ENCODE assay signal across 7 cellular contexts in the genomic region with DNA sequence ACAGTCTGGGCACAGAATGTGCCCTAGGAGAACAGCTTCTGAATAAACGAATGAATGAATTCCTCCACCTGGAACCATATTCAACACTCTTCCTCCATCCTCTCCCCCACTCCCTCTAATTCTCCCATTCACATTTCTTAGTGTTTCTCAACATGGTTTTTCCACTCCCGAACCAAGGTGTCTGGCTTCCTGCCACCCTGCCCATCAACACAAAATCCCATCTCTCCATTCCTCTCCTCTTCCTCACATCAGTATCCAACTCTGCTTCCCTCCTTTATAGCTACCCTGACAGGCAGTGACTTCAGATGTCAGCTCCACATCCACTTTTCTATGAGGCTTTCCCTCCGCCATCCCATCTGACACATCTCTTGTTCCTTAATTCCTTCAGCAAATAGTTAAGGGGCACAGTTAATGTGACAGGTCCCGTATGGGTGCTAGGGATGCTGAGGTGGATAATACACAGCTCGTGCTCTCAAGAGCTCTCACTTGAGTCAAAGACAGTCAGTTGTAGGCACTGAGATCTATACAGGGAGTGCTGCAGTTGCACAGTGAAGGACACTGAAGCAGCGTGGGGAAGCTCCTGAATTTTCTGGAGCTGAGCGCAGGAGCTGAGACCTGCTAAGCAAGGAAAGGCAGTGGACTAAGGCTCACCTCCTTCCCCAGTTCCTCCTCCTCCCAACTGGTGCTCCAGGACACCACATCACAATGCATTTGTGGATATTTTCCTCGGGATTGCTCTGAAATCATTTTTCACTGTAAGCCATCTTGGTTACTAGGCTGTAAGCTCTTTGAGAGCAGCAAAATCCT. TPM values are rescaled to one million over a fixed set of nuclear protein-coding genes. Genes with fewer than 3 reads are reported as not detected.
A peak's percentile ranks its signal among the peaks of the same experiment; 100 is the strongest.
DNase-seq lines count a peak whose midpoint lies in the region; ATAC-seq, FAIRE-seq and TF ChIP-seq lines count a peak whose summit lies in the region.
"Had no signal": no experiment of that assay in that cellular context is flagged by ENCODE, and none has a peak within 500 bp of the region (broad histone marks: within the 10 kb centered on the region; RNA-seq: fewer than 3 reads in every experiment).

No MANE protein-coding gene starts in this region.

- H3K4me1 ChIP-seq in esophagus squamous epithelium = peaks cover 65 to 84% (median 71%) of the 10 kb centered on the region in 3 donors
- peaks cover 56 to 99% (median 80%) of the 10 kb centered on the region in 6 donors for H3K4me1 ChIP-seq in spleen

- DNase-seq in LNCaP clone FGC (ENCODE audit: low read depth) (no peak), esophagus squamous epithelium (lab: John Stamatoyannopoulos, UW) (no peak), spleen (no peak), D721Med (ENCODE audit: insufficient read length, low spot score) (no peak), natural killer cell (no peak)
- DNase-seq in activated CD4-positive, alpha-beta T cell treated with anti-CD3 and anti-CD28 coated beads, Interleukin-2, amount 50 U/mL, for 48 hours = no peak

- no peaks in the 10 kb centered on the region for H3K36me3 Mint-ChIP-seq in natural killer cell

- H3K27me3 ChIP-seq in esophagus squamous epithelium (no peaks in the 10 kb centered on the region), spleen (replicated peaks in 1 of 7) (peaks cover 0 to 76% (median 0%) of the 10 kb centered on the region in 7 donors)

- H3K9me3 Mint-ChIP-seq in natural killer cell = no peaks in the 10 kb centered on the region
- H3K9me3 Mint-ChIP-seq: dendritic cell treated with granulocyte-macrophage colony-stimulating factor and Interleukin-4, amounts not matched to agents 40 ng/mL and 50 ng/mL, for 4 days had no signal

- H3K36me3 ChIP-seq in esophagus squamous epithelium (peaks cover 0 to 10% (median 3%) of the 10 kb centered on the region in 3 donors), spleen (peaks cover 0 to 10% (median 5%) of the 10 kb centered on the region in 6 donors)

- H3K27ac ChIP-seq in esophagus squamous epithelium (peak overlapping the region; percentile 95 to 100 (median 96)), spleen (peak overlapping the region; percentile 86 to 99 (median 96))

- no peak for ATAC-seq in natural killer cell

- no peak for FAIRE-seq in D721Med (lab: Jason Lieb, UNC)

- H3K4me3 ChIP-seq in LNCaP clone FGC (ENCODE audit: low read depth, low read length) (peak overlapping the region; percentile 92), esophagus squamous epithelium (peak overlapping the region; percentile 62 to 96 (median 81)), spleen (peak overlapping the region; percentile 64 to 97 (median 88))

- intact Hi-C loops in esophagus squamous epithelium (cut with DNase I) (loop anchor here (5.0 kb wide), 1 partner anchor 38 kb away; the partner anchor contains the start of gene SCNN1A), spleen (cut with DNase I; ENCODE audit: low total_unique reads) (loop anchor here (10.0 kb wide), 2 partner anchors 126 to 206 kb away; no protein-coding TSS in a partner anchor), natural killer cell (cut with micrococcal nuclease) (loop anchor here (5.0 kb wide), 1 partner anchor 268 kb away; the partner anchor contains the start of gene CHD4)

- TF ChIP-seq POLR2A in esophagus squamous epithelium (IDR thresholded peaks at IDR 0.05) = no peak
- no peak for TF ChIP-seq POLR2A in spleen (IDR thresholded peaks at IDR 0.05)

- no peak for TF ChIP-seq CTCF in LNCaP clone FGC (IDR thresholded peaks at IDR 0.05; ENCODE audit: control insufficient read depth, extremely low read depth, insufficient read depth)
- no peak for TF ChIP-seq CTCF in esophagus squamous epithelium (IDR thresholded peaks at IDR 0.05)
- no peak for TF ChIP-seq CTCF in spleen (IDR thresholded peaks at IDR 0.05 in 8 of 11, conservative IDR thresholded peaks at IDR 0.05 in 3 of 11)
- TF ChIP-seq CTCF in D721Med (IDR thresholded peaks at IDR 0.05; ENCODE audit: insufficient read depth, missing control alignments) = no peak
- TF ChIP-seq CTCF in natural killer cell (IDR thresholded peaks at IDR 0.05) = no peak

- 6 to 12% methylated on average over 7 to 8 of the region's 8 CpGs for WGBS in esophagus squamous epithelium, 2 donors
- WGBS in spleen, 5 donors = 11 to 24% (median 17%) methylated on average over 8 of the region's 8 CpGs

- no peaks in the 10 kb centered on the region for H3K9me3 ChIP-seq in esophagus squamous epithelium
- no peaks in the 10 kb centered on the region for H3K9me3 ChIP-seq in spleen

- peaks cover 28 to 41% of the 10 kb centered on the region in 2 donors for H3K4me1 Mint-ChIP-seq in natural killer cell

- H3K27ac Mint-ChIP-seq in natural killer cell = no peak overlapping the region
- H3K27ac Mint-ChIP-seq: dendritic cell treated with granulocyte-macrophage colony-stimulating factor and Interleukin-4, amounts not matched to agents 40 ng/mL and 50 ng/mL, for 4 days had no signal

- H3K27me3 Mint-ChIP-seq in natural killer cell (ENCODE audit: low read depth in 2 of 2) = no peaks in the 10 kb centered on the region
- H3K27me3 Mint-ChIP-seq: dendritic cell treated with granulocyte-macrophage colony-stimulating factor and Interleukin-4, amounts not matched to agents 40 ng/mL and 50 ng/mL, for 4 days had no signal

- no peak overlapping the region for H3K4me3 Mint-ChIP-seq in natural killer cell
- H3K4me3 Mint-ChIP-seq: dendritic cell treated with granulocyte-macrophage colony-stimulating factor and Interleukin-4, amounts not matched to agents 40 ng/mL and 50 ng/mL, for 4 days had no signal

RNA-seq across cellular contexts. Expression of gene TNFRSF1A, which starts 2.7 kb away (rescaled TPM):
- 100 to 1,000 TPM; 121 to 190 (median 134) TPM for total RNA-seq in esophagus squamous epithelium
- 100 to 1,000 TPM; 153 to 578 (median 224) TPM for total RNA-seq in spleen
- 10 to 100 TPM; 22.5 to 40.6 (median 22.8) TPM for polyA plus RNA-seq in spleen
- total RNA-seq in natural killer cell = 100 to 1,000 TPM in 1 of 3 donors, 10 to 100 TPM in 2; 75.7 to 116 (median 87.3) TPM

RNA-seq across cellular contexts. Expression of gene PLEKHG6, which starts 28.7 kb away (rescaled TPM):
- total RNA-seq in esophagus squamous epithelium (10 to 100 TPM; 13.9 to 61.7 (median 29.2) TPM), spleen (1 to 10 TPM in 1 of 7 donors, under 1 TPM in 2, not detected in 4; 0.19 to 1.2 (median 0.74) TPM), natural killer cell (not detected)
- under 1 TPM; 0.10 to 0.12 (median 0.11) TPM for polyA plus RNA-seq in spleen

RNA-seq across cellular contexts. Expression of gene SCNN1A, which starts 36.2 kb away (rescaled TPM):
- total RNA-seq in esophagus squamous epithelium = 100 to 1,000 TPM in 3 of 4 donors, 10 to 100 TPM in 1; 88.9 to 266 (median 111) TPM
- 1 to 10 TPM in 6 of 7 donors, under 1 TPM in 1; 0.84 to 8.6 (median 2.0) TPM for total RNA-seq in spleen
- under 1 TPM; 0.17 to 0.22 (median 0.18) TPM for polyA plus RNA-seq in spleen
- 1 to 10 TPM; 1.5 to 3.0 (median 1.5) TPM for total RNA-seq in natural killer cell

RNA-seq across cellular contexts. Expression of gene LTBR, which starts 44.8 kb away (rescaled TPM):
- total RNA-seq in esophagus squamous epithelium (100 to 1,000 TPM in 3 of 4 donors, 10 to 100 TPM in 1; 98.2 to 171 (median 136) TPM), spleen (100 to 1,000 TPM in 3 of 7 donors, 10 to 100 TPM in 4; 49.0 to 155 (median 87.8) TPM), natural killer cell (1 to 10 TPM; 3.7 to 5.8 (median 4.4) TPM)
- polyA plus RNA-seq in spleen = 10 to 100 TPM; 14.4 to 29.2 (median 15.7) TPM

Comparison
In these comparisons a context has a peak if more than half of its experiments do, and no peak if none do; other contexts are left out.
1. RNA of gene PLEKHG6, which starts 28.7 kb away (total RNA-seq): 13.9 to 61.7 TPM in esophagus squamous epithelium; 0.19 to 1.2 TPM in spleen and not detected in natural killer cell; every median in the first group is over 4 times any median in the second.
2. RNA of gene SCNN1A, which starts 36.2 kb away (total RNA-seq): 88.9 to 266 TPM in esophagus squamous epithelium; 0.84 to 8.6 TPM in spleen and 1.5 to 3.0 TPM in natural killer cell; every median in the first group is over 4 times any median in the second.
3. Peak in every context shown above with its lines, with median percentiles within 50 percentile points of each other: H3K4me3 ChIP-seq.